Comparison of ENCODE assay signal across 30 cellular contexts in the genomic region with DNA sequence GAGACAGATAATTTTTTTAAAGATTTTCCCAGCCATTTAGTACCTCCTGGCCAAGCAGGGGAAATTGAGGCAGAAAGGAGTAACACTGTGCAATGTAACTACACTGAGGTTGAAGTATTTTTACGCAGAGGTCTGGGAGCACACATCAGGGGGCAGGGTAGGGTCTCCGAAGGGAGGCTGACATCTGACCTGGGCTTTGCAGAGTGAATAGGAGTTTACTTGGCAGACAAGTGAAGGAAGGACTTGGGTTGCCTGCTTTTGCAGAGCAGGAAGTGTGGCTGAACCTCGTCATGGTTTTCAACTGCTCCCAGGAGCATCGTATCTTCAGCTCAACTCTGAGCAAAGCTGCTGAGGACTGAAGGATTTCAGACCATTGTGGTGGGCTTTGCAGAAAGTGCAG.
"Had no signal": no experiment of that assay in that cellular context is flagged by ENCODE, and none has a peak within 500 bp of the region (broad histone marks: within the 10 kb centered on the region; RNA-seq: fewer than 3 reads in every experiment).

No MANE protein-coding gene starts in this region.

- H3K27ac ChIP-seq: epithelial cell of prostate, gastroesophageal sphincter, neural progenitor cell, right atrium auricular region, stomach, thyroid gland, upper lobe of right lung had no signal

- H3K9ac ChIP-seq: neural progenitor cell had no signal

- H3K27ac Mint-ChIP-seq: activated CD4-positive, alpha-beta memory T cell treated with anti-CD3 and anti-CD28 coated beads for 36 hours; activated CD4-positive, alpha-beta T cell treated with anti-CD3 and anti-CD28 coated beads, Interleukin-2, amount 10 ng/mL, durations not matched to agents 24 days and 14 days; activated naive CD8-positive, alpha-beta T cell treated with anti-CD3 and anti-CD28 coated beads, Interleukin-2, amount 50 U/mL, for 24 hours; activated T-cell treated with anti-CD3 and anti-CD28 coated beads, Interleukin-2, amount 50 U/mL, for 24 hours; activated T-helper 17 cell treated with anti-CD3 and anti-CD28 coated beads, Interleukin-2, amount 50 U/mL, for 72 hours; dendritic cell treated with granulocyte-macrophage colony-stimulating factor and Interleukin-4, amounts not matched to agents 40 ng/mL and 50 ng/mL, for 4 days; mesothelial cell of epicardium; neural progenitor cell; stimulated activated naive B cell treated with anti-CD40 and anti-IgM and Interleukin-4, amounts not matched to agents 10 μg/mL and 1 μg/mL and 100 μg/mL, for 72 hours; T-helper 17 cell had no signal

- H3K9me3 Mint-ChIP-seq: activated CD4-positive, alpha-beta T cell treated with anti-CD3 and anti-CD28 coated beads, Interleukin-2, amount 10 ng/mL, durations not matched to agents 24 days and 14 days; activated naive CD8-positive, alpha-beta T cell treated with anti-CD3 and anti-CD28 coated beads, Interleukin-2, amount 50 U/mL, for 24 hours; activated T-helper 17 cell treated with anti-CD3 and anti-CD28 coated beads, Interleukin-2, amount 50 U/mL, for 72 hours; dendritic cell treated with granulocyte-macrophage colony-stimulating factor and Interleukin-4, amounts not matched to agents 40 ng/mL and 50 ng/mL, for 4 days; neural progenitor cell had no signal

- H3K4me3 ChIP-seq: gastroesophageal sphincter, neural progenitor cell, right atrium auricular region, smooth muscle cell, stomach, thyroid gland, upper lobe of right lung had no signal

- H3K27me3 ChIP-seq: gastroesophageal sphincter, neural progenitor cell, right atrium auricular region, stomach, thyroid gland, upper lobe of right lung had no signal

- H3K4me1 Mint-ChIP-seq: activated CD4-positive, alpha-beta T cell treated with anti-CD3 and anti-CD28 coated beads, Interleukin-2, amount 10 ng/mL, durations not matched to agents 24 days and 14 days; activated naive CD8-positive, alpha-beta T cell treated with anti-CD3 and anti-CD28 coated beads, Interleukin-2, amount 50 U/mL, for 24 hours; activated T-helper 17 cell treated with anti-CD3 and anti-CD28 coated beads, Interleukin-2, amount 50 U/mL, for 72 hours; mesothelial cell of epicardium; naive thymus-derived CD8-positive, alpha-beta T cell; T-helper 17 cell had no signal

- H3K9me3 ChIP-seq: gastroesophageal sphincter, right atrium auricular region, stomach, thyroid gland, upper lobe of right lung had no signal

- DNase-seq: activated CD4-positive, alpha-beta memory T cell treated with anti-CD3 and anti-CD28 coated beads for 36 hours; activated CD4-positive, alpha-beta T cell treated with anti-CD3 and anti-CD28 coated beads, Interleukin-2, amount 10 ng/mL, durations not matched to agents 24 days and 14 days; activated CD4-positive, CD25-positive, alpha-beta regulatory T cell treated with anti-CD3 and anti-CD28 coated beads, Interleukin-2, amount 50 U/mL, for 72 hours; activated CD8-positive, alpha-beta memory T cell treated with anti-CD3 and anti-CD28 coated beads, Interleukin-2, amount 50 U/mL, for 48 hours; activated gamma-delta T cell treated with Interleukin-2 at 50 U/mL for 16 hours; activated naive CD4-positive, alpha-beta T cell treated with anti-CD3 and anti-CD28 coated beads, Interleukin-2, amount 50 U/mL, for 16 hours; activated naive CD8-positive, alpha-beta T cell treated with anti-CD3 and anti-CD28 coated beads, Interleukin-2, amount 50 U/mL, for 24 hours; activated T-cell treated with anti-CD3 and anti-CD28 coated beads, Interleukin-2, amount 50 U/mL, for 24 hours; amygdala; caudate nucleus; hippocampal formation; left cardiac atrium; naive thymus-derived CD8-positive, alpha-beta T cell; stimulated activated CD4-positive, alpha-beta T cell treated with anti-CD3 and anti-CD28 coated beads, Interleukin-1b, Interleukin-23, amount 100 ng/mL, for 48 hours; stimulated activated CD4-positive, alpha-beta T cell treated with anti-CD3 and anti-CD28 coated beads, Interleukin-4, amount 100 ng/mL, for 4 hours; stimulated activated CD8-positive, alpha-beta memory T cell treated with anti-CD3 and anti-CD28 coated beads, Interleukin-4, amount 100 ng/mL, for 48 hours; stimulated activated naive B cell treated with anti-CD40 and anti-IgM and Interleukin-4, amounts not matched to agents 10 μg/mL and 1 μg/mL and 100 μg/mL, for 72 hours; stomach; T-helper 17 cell; T1000; thyroid gland; upper lobe of right lung had no signal

- H3K36me3 Mint-ChIP-seq: mesothelial cell of epicardium, neural progenitor cell had no signal

- H3K27me3 Mint-ChIP-seq: dendritic cell treated with granulocyte-macrophage colony-stimulating factor and Interleukin-4, amounts not matched to agents 40 ng/mL and 50 ng/mL, for 4 days; stimulated activated naive B cell treated with anti-CD40 and anti-IgM and Interleukin-4, amounts not matched to agents 10 μg/mL and 1 μg/mL and 100 μg/mL, for 72 hours had no signal

- H3K4me1 ChIP-seq: right atrium auricular region, stomach, upper lobe of right lung had no signal

- H3K36me3 ChIP-seq: neural progenitor cell, right atrium auricular region, thyroid gland, upper lobe of right lung had no signal

- ATAC-seq: activated naive CD8-positive, alpha-beta T cell treated with anti-CD3 and anti-CD28 coated beads, Interleukin-2, amount 50 U/mL, for 24 hours; activated T-helper 17 cell treated with anti-CD3 and anti-CD28 coated beads, Interleukin-2, amount 50 U/mL, for 72 hours; gastroesophageal sphincter; left cardiac atrium; naive thymus-derived CD8-positive, alpha-beta T cell; stimulated activated naive B cell treated with anti-CD40 and anti-IgM and Interleukin-4, amounts not matched to agents 10 μg/mL and 1 μg/mL and 100 μg/mL, for 72 hours; T-helper 17 cell; upper lobe of right lung had no signal

- H3K4me3 Mint-ChIP-seq: activated CD4-positive, alpha-beta memory T cell treated with anti-CD3 and anti-CD28 coated beads for 36 hours; activated CD4-positive, alpha-beta T cell treated with anti-CD3 and anti-CD28 coated beads, Interleukin-2, amount 10 ng/mL, durations not matched to agents 24 days and 14 days; activated naive CD8-positive, alpha-beta T cell treated with anti-CD3 and anti-CD28 coated beads, Interleukin-2, amount 50 U/mL, for 24 hours; activated T-cell treated with anti-CD3 and anti-CD28 coated beads, Interleukin-2, amount 50 U/mL, for 24 hours; activated T-helper 17 cell treated with anti-CD3 and anti-CD28 coated beads, Interleukin-2, amount 50 U/mL, for 72 hours; dendritic cell treated with granulocyte-macrophage colony-stimulating factor and Interleukin-4, amounts not matched to agents 40 ng/mL and 50 ng/mL, for 4 days; mesothelial cell of epicardium; naive thymus-derived CD8-positive, alpha-beta T cell; neural progenitor cell; stimulated activated naive B cell treated with anti-CD40 and anti-IgM and Interleukin-4, amounts not matched to agents 10 μg/mL and 1 μg/mL and 100 μg/mL, for 72 hours; T-helper 17 cell had no signal
